ENCODE assay signal across 10 cellular contexts in genomic region chr12:71900091-71900490, GRCh38. TPM values are rescaled to one million over a fixed set of nuclear protein-coding genes. Genes with fewer than 3 reads are reported as not detected.
DNase-seq lines count a peak whose midpoint lies in the region; ATAC-seq and TF ChIP-seq lines count a peak whose summit lies in the region.
"Had no signal": no experiment of that assay in that cellular context is flagged by ENCODE, and none has a peak within 500 bp of the region (broad histone marks: within the 10 kb centered on the region; RNA-seq: fewer than 3 reads in every experiment).

No MANE protein-coding gene starts in this region.

- intact Hi-C loops in right lobe of liver (cut with DNase I) (no loop called here), upper lobe of right lung (cut with DNase I) (no loop called here)

- peaks cover 2% of the 10 kb centered on the region for H3K36me3 ChIP-seq in brain microvascular endothelial cell (replicated peaks)
- peaks cover 0 to 40% (median 13%) of the 10 kb centered on the region in 4 donors for H3K36me3 ChIP-seq in right lobe of liver
- peaks cover 77% of the 10 kb centered on the region for H3K36me3 ChIP-seq in upper lobe of right lung

- H3K27ac ChIP-seq in brain microvascular endothelial cell (no peak overlapping the region), right lobe of liver (no peak overlapping the region), upper lobe of right lung (no peak overlapping the region)

- no peak overlapping the region for H3K4me3 ChIP-seq in brain microvascular endothelial cell (ENCODE audit: low read depth, low read length)
- no peak overlapping the region for H3K4me3 ChIP-seq in right lobe of liver
- H3K4me3 ChIP-seq in upper lobe of right lung: no peak overlapping the region

- TF ChIP-seq POLR2A in right lobe of liver (IDR thresholded peaks at IDR 0.05): no peak

- H3K9me3 ChIP-seq in right lobe of liver (no peaks in the 10 kb centered on the region), upper lobe of right lung (no peaks in the 10 kb centered on the region)

- DNase-seq in COLO829 (ENCODE audit: low spot score): peak; percentile 11
- peak; percentile 7 for DNase-seq in HuH-7 (ENCODE audit: low spot score)
- DNase-seq in brain microvascular endothelial cell: no peak
- no peak for DNase-seq in right lobe of liver
- DNase-seq in upper lobe of right lung: no peak
- DNase-seq in GM10266 (ENCODE audit: extremely low spot score): no peak
- DNase-seq in NCI-H1105 (lab: John Stamatoyannopoulos, UW): no peak

- H3K4me1 ChIP-seq in right lobe of liver (no peaks in the 10 kb centered on the region), upper lobe of right lung (no peaks in the 10 kb centered on the region)

- TF ChIP-seq CTCF in brain microvascular endothelial cell (IDR thresholded peaks at IDR 0.05; ENCODE audit: low read depth, low read length, missing control alignments) (peak; percentile 34), right lobe of liver (IDR thresholded peaks at IDR 0.05) (peak; percentile 6 to 24 (median 10)), upper lobe of right lung (IDR thresholded peaks at IDR 0.05) (no peak), GM10266 (IDR thresholded peaks at IDR 0.05; ENCODE audit: control insufficient read depth, insufficient read depth, low read depth, missing control alignments) (no peak)

- ATAC-seq in right lobe of liver (peak in 2 of 4 donors; percentile 22 to 43), upper lobe of right lung (no peak), HG02763 (IDR thresholded peaks at IDR 0.05; ENCODE audit: unreplicated experiment) (no peak)
- ATAC-seq: natural killer cell treated with Interleukin-12 subunit alpha and Interleukin-12 subunit beta and Interleukin-15 and Interleukin-18, amount 100 ng/mL, for 72 hours had no signal

- in situ Hi-C loops in brain microvascular endothelial cell (cut with HindIII; ENCODE audit: low pct_ligation_motif_present, low sequenced_read_pairs): no loop called here

- 89% methylated on average over 2 of the region's 2 CpGs for WGBS in right lobe of liver (ENCODE audit: insufficient coverage, low coverage, low lambda C conversion rate, missing lambda C conversion rate)

- H3K27me3 ChIP-seq in brain microvascular endothelial cell (replicated peaks) (no peaks in the 10 kb centered on the region), right lobe of liver (no peaks in the 10 kb centered on the region), upper lobe of right lung (no peaks in the 10 kb centered on the region)

RNA-seq across cellular contexts. Expression of gene TPH2, which starts 38.6 kb away (rescaled TPM):
- total RNA-seq in right lobe of liver (under 1 TPM in 1 of 6 experiments, not detected in 5; 0.13 TPM), upper lobe of right lung (not detected)
- total RNA-seq: natural killer cell treated with Interleukin-12 subunit alpha and Interleukin-12 subunit beta and Interleukin-15 and Interleukin-18, amount 100 ng/mL, for 72 hours; NCI-H460 had no signal

Comparison
In these comparisons a context has a peak if more than half of its experiments do, and no peak if none do; other contexts are left out.
1. DNase-seq: peak in COLO829 (single experiment) and HuH-7 (single experiment); none in brain microvascular endothelial cell (single experiment), right lobe of liver (0 of 3), upper lobe of right lung (single experiment), GM10266 (single experiment) and NCI-H1105 (single experiment).
2. CTCF ChIP-seq: peak in brain microvascular endothelial cell (single experiment) and right lobe of liver (4 of 4); none in upper lobe of right lung (single experiment) and GM10266 (single experiment).